ENCODE assay signal across 1 cellular context in the genomic region with DNA sequence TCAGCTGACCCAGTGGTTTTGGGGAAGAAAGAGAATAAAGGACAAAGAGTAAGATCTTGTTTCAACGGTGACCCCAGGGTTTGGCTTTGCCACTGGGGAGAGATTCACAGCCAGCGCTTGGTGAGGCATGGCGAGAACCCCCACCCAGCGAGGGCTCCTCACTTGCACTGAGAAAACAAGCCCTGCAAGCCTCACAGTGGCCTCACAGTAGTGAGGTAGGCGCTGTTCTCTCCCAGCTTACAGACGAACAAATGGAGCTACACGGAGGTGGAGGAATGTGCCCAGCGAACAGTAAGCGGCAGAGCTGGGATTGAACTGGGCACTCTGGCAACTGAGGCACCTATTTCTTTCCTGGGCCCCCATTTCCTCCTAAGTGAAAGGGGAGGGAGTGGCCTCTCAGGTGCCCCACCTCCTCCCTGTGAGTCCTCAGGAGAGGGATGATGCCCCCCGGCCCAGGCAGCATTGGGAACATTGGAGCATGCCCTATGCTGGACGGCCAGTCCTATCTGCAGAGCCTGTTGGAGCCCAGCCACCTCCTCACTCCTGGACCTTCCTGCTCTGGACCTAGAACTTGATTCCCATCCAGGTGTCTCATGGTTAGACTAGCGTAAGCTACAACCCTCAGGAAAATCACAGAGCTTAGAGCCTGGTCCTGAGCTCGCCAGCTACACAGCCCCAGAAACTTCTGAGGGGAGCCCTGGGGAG.
TF ChIP-seq lines count a peak whose summit lies in the region.

No MANE protein-coding gene starts in this region.

TF ChIP-seq in IMR-90, 13 proteins besides CTCF, POLR2A, EP300 and RAD21:
- no peak for TF ChIP-seq CEBPB (IDR thresholded peaks at IDR 0.05; ENCODE audit: low read depth, low read length)
- no peak for TF ChIP-seq NFE2L2 (IDR thresholded peaks at IDR 0.05; ENCODE audit: low read depth, low read length)
- TF ChIP-seq MXI1 (IDR thresholded peaks at IDR 0.05; ENCODE audit: borderline replicate concordance, low read depth, low read length): no peak
- TF ChIP-seq FOS (IDR thresholded peaks at IDR 0.05; ENCODE audit: low read depth, low read length): no peak
- no peak for TF ChIP-seq ELK1 (IDR thresholded peaks at IDR 0.05; ENCODE audit: borderline replicate concordance, low read depth, low read length)
- TF ChIP-seq RCOR1 (IDR thresholded peaks at IDR 0.05; ENCODE audit: insufficient replicate concordance, low read length): no peak
- TF ChIP-seq, protein P1, sequence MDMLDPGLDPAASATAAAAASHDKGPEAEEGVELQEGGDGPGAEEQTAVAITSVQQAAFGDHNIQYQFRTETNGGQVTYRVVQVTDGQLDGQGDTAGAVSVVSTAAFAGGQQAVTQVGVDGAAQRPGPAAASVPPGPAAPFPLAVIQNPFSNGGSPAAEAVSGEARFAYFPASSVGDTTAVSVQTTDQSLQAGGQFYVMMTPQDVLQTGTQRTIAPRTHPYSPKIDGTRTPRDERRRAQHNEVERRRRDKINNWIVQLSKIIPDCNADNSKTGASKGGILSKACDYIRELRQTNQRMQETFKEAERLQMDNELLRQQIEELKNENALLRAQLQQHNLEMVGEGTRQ (IDR thresholded peaks at IDR 0.05; ENCODE audit: low read depth, low read length): no peak
- TF ChIP-seq MAFK (IDR thresholded peaks at IDR 0.05; ENCODE audit: low read depth, low read length): no peak
- TF ChIP-seq RFX5 (IDR thresholded peaks at IDR 0.05; ENCODE audit: low read depth, low read length): no peak
- no peak for TF ChIP-seq SMC3 (IDR thresholded peaks at IDR 0.05; ENCODE audit: low read depth, low read length)
- TF ChIP-seq CHD1 (IDR thresholded peaks at IDR 0.05; ENCODE audit: low read depth, low read length): no peak
- TF ChIP-seq MAZ (IDR thresholded peaks at IDR 0.05; ENCODE audit: borderline replicate concordance, low read depth, low read length): no peak
- TF ChIP-seq BHLHE40 (IDR thresholded peaks at IDR 0.05; ENCODE audit: low read depth, low read length): no peak
